In the genomic region with DNA sequence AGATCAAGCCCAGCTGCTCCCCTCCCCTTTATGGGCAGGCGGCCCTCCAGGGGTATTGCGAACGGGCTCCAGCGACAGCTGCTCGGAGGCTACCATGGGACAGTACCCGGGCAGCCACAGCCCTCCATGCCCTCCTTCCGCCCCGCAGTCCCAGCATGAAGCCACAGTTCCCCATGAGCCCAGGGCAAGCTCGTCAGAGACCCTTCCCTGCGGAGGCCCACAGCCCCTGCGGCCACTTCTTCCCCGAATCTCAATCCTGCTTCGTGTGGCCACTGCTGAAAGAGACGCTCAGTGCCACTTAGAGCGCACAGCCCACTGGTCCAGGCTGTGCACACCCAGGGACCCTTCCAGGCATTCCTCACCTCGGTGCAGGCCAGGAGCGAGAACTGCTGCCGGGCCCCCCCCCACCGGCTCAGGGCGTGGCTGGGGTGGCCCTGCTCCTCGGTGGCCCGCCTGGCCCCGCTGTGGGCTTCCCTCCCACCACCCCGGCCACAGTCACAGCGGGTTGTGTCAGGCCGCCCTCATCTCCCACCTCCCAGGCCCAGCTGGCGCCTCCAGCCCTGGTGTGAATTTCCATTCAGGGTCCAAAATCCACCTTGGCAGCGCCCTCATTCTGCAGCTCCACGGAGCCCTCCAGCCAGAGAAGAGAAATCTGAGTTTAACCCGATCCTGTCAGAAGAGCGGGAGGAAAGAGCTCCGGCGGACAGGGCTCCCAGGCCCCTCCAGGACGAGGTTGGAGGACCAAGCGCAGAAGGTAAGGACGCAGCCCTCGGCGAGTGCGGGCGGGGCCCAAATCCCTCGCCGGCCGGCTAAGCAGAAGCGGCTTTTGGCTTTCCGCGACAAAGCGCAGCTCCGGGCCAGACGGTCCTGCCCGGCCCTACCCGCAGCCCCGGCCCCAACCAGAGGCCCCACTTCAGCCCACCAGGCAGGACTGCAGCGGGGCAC, we compare ENCODE assay signal across 1 cellular context.
TF ChIP-seq lines count a peak whose summit lies in the region.

No MANE protein-coding gene starts in this region.

TF ChIP-seq in HepG2, 621 proteins besides CTCF, POLR2A, EP300 and RAD21 (continued from another document and continues in another):
- TF ChIP-seq, protein P1, sequence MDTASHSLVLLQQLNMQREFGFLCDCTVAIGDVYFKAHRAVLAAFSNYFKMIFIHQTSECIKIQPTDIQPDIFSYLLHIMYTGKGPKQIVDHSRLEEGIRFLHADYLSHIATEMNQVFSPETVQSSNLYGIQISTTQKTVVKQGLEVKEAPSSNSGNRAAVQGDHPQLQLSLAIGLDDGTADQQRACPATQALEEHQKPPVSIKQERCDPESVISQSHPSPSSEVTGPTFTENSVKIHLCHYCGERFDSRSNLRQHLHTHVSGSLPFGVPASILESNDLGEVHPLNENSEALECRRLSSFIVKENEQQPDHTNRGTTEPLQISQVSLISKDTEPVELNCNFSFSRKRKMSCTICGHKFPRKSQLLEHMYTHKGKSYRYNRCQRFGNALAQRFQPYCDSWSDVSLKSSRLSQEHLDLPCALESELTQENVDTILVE (CRISPR knock-in tag; IDR thresholded peaks at IDR 0.05) = peak; percentile 84
- TF ChIP-seq U2AF2 (IDR thresholded peaks at IDR 0.05; ENCODE audit: low read depth, low read length) (no peak), NFYB (CRISPR knock-in tag; IDR thresholded peaks at IDR 0.05) (no peak), SIX4 (CRISPR knock-in tag; IDR thresholded peaks at IDR 0.05) (0 out of 2 replicates have a peak, but pooled peaks have one; percentile 11), REL (CRISPR knock-in tag; conservative IDR thresholded peaks at IDR 0.05) (no peak), ZNF670 (CRISPR knock-in tag; IDR thresholded peaks at IDR 0.05; ENCODE audit: borderline replicate concordance) (no peak), TOE1 (CRISPR knock-in tag; IDR thresholded peaks at IDR 0.05) (0 out of 2 replicates have a peak, but pooled peaks have one; percentile 81), HMGA1 (CRISPR knock-in tag; conservative IDR thresholded peaks at IDR 0.05) (no peak), ZNF292 (CRISPR knock-in tag; IDR thresholded peaks at IDR 0.05; ENCODE audit: borderline replicate concordance, low read depth) (peak; percentile 94), ZBTB20 (CRISPR knock-in tag; IDR thresholded peaks at IDR 0.05; ENCODE audit: borderline replicate concordance, low read depth) (no peak), TOPORS (CRISPR knock-in tag; IDR thresholded peaks at IDR 0.05) (peak; percentile 63; the same call in 1 of the 2 replicates), BCL6 (CRISPR knock-in tag; IDR thresholded peaks at IDR 0.05) (peak; percentile 75), SALL2 (CRISPR knock-in tag; IDR thresholded peaks at IDR 0.05) (no peak), YEATS2 (CRISPR knock-in tag; IDR thresholded peaks at IDR 0.05; ENCODE audit: borderline replicate concordance) (peak; percentile 62; the same call in 1 of the 2 replicates), SOX5 (CRISPR knock-in tag; IDR thresholded peaks at IDR 0.05; ENCODE audit: borderline replicate concordance) (peak; percentile 53; the same call in 1 of the 2 replicates), PHF20 (CRISPR knock-in tag; IDR thresholded peaks at IDR 0.05) (peak; percentile 48; the same call in 1 of the 2 replicates), SIN3A (IDR thresholded peaks at IDR 0.05; ENCODE audit: borderline replicate concordance, low read depth, low read length) (peak; percentile 74; the same call in 1 of the 2 replicates), ZNF33B (CRISPR knock-in tag; IDR thresholded peaks at IDR 0.05) (peak; percentile 66; the same call in 1 of the 2 replicates), SOX13 (IDR thresholded peaks at IDR 0.05) (no peak), SOX13 (CRISPR knock-in tag; conservative IDR thresholded peaks at IDR 0.05 in 1 of 2, IDR thresholded peaks at IDR 0.05 in 1 of 2) (peak in 1 of 2 experiments; percentile 43; a peak in 2 of 4 replicates), ONECUT2 (CRISPR knock-in tag; IDR thresholded peaks at IDR 0.05) (no peak), PRPF4 (IDR thresholded peaks at IDR 0.05; ENCODE audit: low read depth, low read length, poor library complexity, severe bottlenecking) (no peak), RARG (CRISPR knock-in tag; IDR thresholded peaks at IDR 0.05; ENCODE audit: low read depth) (no peak), SP5 (CRISPR knock-in tag; IDR thresholded peaks at IDR 0.05; ENCODE audit: borderline replicate concordance, low read depth) (peak; percentile 82), NBN (conservative IDR thresholded peaks at IDR 0.05) (no peak), SP2 (CRISPR knock-in tag; IDR thresholded peaks at IDR 0.05) (no peak), NR3C1 (CRISPR knock-in tag; IDR thresholded peaks at IDR 0.05) (no peak), ZNF446 (CRISPR knock-in tag; IDR thresholded peaks at IDR 0.05) (no peak), MEIS1 (CRISPR knock-in tag; IDR thresholded peaks at IDR 0.05; ENCODE audit: borderline replicate concordance) (peak; percentile 72; the same call in 1 of the 2 replicates), SMAD9 (CRISPR knock-in tag; IDR thresholded peaks at IDR 0.05) (no peak; the same call in 1 of the 2 replicates), NPAS2 (CRISPR knock-in tag; IDR thresholded peaks at IDR 0.05; ENCODE audit: borderline replicate concordance) (no peak; the same call in 1 of the 2 replicates), RFX5 (IDR thresholded peaks at IDR 0.05; ENCODE audit: low read depth, low read length) (no peak)
- TF ChIP-seq, protein P2, sequence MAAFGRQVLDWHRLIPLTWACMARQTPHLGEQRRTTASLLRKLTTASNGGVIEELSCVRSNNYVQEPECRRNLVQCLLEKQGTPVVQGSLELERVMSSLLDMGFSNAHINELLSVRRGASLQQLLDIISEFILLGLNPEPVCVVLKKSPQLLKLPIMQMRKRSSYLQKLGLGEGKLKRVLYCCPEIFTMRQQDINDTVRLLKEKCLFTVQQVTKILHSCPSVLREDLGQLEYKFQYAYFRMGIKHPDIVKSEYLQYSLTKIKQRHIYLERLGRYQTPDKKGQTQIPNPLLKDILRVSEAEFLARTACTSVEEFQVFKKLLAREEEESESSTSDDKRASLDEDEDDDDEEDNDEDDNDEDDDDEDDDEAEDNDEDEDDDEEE (CRISPR knock-in tag; IDR thresholded peaks at IDR 0.05) = no peak
- TF ChIP-seq, protein P3, sequence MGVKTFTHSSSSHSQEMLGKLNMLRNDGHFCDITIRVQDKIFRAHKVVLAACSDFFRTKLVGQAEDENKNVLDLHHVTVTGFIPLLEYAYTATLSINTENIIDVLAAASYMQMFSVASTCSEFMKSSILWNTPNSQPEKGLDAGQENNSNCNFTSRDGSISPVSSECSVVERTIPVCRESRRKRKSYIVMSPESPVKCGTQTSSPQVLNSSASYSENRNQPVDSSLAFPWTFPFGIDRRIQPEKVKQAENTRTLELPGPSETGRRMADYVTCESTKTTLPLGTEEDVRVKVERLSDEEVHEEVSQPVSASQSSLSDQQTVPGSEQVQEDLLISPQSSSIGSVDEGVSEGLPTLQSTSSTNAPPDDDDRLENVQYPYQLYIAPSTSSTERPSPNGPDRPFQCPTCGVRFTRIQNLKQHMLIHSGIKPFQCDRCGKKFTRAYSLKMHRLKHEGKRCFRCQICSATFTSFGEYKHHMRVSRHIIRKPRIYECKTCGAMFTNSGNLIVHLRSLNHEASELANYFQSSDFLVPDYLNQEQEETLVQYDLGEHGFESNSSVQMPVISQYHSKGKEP (CRISPR knock-in tag; IDR thresholded peaks at IDR 0.05) = 0 out of 2 replicates have a peak, but pooled peaks have one; percentile 70
- TF ChIP-seq, protein P4, sequence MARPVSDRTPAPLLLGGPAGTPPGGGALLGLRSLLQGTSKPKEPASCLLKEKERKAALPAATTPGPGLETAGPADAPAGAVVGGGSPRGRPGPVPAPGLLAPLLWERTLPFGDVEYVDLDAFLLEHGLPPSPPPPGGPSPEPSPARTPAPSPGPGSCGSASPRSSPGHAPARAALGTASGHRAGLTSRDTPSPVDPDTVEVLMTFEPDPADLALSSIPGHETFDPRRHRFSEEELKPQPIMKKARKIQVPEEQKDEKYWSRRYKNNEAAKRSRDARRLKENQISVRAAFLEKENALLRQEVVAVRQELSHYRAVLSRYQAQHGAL (CRISPR knock-in tag; IDR thresholded peaks at IDR 0.05; ENCODE audit: not compliant biosample characterization) = no peak
- TF ChIP-seq, protein P5, sequence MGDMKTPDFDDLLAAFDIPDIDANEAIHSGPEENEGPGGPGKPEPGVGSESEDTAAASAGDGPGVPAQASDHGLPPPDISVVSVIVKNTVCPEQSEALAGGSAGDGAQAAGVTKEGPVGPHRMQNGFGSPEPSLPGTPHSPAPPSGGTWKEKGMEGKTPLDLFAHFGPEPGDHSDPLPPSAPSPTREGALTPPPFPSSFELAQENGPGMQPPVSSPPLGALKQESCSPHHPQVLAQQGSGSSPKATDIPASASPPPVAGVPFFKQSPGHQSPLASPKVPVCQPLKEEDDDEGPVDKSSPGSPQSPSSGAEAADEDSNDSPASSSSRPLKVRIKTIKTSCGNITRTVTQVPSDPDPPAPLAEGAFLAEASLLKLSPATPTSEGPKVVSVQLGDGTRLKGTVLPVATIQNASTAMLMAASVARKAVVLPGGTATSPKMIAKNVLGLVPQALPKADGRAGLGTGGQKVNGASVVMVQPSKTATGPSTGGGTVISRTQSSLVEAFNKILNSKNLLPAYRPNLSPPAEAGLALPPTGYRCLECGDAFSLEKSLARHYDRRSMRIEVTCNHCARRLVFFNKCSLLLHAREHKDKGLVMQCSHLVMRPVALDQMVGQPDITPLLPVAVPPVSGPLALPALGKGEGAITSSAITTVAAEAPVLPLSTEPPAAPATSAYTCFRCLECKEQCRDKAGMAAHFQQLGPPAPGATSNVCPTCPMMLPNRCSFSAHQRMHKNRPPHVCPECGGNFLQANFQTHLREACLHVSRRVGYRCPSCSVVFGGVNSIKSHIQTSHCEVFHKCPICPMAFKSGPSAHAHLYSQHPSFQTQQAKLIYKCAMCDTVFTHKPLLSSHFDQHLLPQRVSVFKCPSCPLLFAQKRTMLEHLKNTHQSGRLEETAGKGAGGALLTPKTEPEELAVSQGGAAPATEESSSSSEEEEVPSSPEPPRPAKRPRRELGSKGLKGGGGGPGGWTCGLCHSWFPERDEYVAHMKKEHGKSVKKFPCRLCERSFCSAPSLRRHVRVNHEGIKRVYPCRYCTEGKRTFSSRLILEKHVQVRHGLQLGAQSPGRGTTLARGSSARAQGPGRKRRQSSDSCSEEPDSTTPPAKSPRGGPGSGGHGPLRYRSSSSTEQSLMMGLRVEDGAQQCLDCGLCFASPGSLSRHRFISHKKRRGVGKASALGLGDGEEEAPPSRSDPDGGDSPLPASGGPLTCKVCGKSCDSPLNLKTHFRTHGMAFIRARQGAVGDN (CRISPR knock-in tag; IDR thresholded peaks at IDR 0.05) = peak; percentile 94
- TF ChIP-seq, protein P6, sequence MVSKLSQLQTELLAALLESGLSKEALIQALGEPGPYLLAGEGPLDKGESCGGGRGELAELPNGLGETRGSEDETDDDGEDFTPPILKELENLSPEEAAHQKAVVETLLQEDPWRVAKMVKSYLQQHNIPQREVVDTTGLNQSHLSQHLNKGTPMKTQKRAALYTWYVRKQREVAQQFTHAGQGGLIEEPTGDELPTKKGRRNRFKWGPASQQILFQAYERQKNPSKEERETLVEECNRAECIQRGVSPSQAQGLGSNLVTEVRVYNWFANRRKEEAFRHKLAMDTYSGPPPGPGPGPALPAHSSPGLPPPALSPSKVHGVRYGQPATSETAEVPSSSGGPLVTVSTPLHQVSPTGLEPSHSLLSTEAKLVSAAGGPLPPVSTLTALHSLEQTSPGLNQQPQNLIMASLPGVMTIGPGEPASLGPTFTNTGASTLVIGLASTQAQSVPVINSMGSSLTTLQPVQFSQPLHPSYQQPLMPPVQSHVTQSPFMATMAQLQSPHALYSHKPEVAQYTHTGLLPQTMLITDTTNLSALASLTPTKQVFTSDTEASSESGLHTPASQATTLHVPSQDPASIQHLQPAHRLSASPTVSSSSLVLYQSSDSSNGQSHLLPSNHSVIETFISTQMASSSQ (IDR thresholded peaks at IDR 0.05; ENCODE audit: low read depth) = no peak
- TF ChIP-seq, protein P6 (CRISPR knock-in tag; IDR thresholded peaks at IDR 0.05; ENCODE audit: borderline replicate concordance) = peak; percentile 70; the same call in 1 of the 2 replicates
- TF ChIP-seq, protein P7, sequence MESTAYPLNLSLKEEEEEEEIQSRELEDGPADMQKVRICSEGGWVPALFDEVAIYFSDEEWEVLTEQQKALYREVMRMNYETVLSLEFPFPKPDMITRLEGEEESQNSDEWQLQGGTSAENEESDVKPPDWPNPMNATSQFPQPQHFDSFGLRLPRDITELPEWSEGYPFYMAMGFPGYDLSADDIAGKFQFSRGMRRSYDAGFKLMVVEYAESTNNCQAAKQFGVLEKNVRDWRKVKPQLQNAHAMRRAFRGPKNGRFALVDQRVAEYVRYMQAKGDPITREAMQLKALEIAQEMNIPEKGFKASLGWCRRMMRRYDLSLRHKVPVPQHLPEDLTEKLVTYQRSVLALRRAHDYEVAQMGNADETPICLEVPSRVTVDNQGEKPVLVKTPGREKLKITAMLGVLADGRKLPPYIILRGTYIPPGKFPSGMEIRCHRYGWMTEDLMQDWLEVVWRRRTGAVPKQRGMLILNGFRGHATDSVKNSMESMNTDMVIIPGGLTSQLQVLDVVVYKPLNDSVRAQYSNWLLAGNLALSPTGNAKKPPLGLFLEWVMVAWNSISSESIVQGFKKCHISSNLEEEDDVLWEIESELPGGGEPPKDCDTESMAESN (CRISPR knock-in tag; conservative IDR thresholded peaks at IDR 0.05) = peak; percentile 75
- TF ChIP-seq, protein P8, sequence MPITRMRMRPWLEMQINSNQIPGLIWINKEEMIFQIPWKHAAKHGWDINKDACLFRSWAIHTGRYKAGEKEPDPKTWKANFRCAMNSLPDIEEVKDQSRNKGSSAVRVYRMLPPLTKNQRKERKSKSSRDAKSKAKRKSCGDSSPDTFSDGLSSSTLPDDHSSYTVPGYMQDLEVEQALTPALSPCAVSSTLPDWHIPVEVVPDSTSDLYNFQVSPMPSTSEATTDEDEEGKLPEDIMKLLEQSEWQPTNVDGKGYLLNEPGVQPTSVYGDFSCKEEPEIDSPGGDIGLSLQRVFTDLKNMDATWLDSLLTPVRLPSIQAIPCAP (CRISPR knock-in tag; IDR thresholded peaks at IDR 0.05; ENCODE audit: low read depth) = no peak
- TF ChIP-seq, protein P9, sequence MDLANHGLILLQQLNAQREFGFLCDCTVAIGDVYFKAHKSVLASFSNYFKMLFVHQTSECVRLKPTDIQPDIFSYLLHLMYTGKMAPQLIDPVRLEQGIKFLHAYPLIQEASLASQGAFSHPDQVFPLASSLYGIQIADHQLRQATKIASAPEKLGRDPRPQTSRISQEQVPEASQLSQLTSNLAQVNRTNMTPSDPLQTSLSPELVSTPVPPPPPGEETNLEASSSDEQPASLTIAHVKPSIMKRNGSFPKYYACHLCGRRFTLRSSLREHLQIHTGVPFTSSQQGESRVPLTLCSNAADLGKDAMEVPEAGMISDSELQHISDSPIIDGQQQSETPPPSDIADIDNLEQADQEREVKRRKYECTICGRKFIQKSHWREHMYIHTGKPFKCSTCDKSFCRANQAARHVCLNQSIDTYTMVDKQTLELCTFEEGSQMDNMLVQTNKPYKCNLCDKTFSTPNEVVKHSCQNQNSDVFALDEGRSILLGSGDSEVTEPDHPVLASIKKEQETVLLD (CRISPR knock-in tag; IDR thresholded peaks at IDR 0.05; ENCODE audit: low read depth) = no peak
